ENCODE assay signal across 8 cellular contexts in the genomic region with DNA sequence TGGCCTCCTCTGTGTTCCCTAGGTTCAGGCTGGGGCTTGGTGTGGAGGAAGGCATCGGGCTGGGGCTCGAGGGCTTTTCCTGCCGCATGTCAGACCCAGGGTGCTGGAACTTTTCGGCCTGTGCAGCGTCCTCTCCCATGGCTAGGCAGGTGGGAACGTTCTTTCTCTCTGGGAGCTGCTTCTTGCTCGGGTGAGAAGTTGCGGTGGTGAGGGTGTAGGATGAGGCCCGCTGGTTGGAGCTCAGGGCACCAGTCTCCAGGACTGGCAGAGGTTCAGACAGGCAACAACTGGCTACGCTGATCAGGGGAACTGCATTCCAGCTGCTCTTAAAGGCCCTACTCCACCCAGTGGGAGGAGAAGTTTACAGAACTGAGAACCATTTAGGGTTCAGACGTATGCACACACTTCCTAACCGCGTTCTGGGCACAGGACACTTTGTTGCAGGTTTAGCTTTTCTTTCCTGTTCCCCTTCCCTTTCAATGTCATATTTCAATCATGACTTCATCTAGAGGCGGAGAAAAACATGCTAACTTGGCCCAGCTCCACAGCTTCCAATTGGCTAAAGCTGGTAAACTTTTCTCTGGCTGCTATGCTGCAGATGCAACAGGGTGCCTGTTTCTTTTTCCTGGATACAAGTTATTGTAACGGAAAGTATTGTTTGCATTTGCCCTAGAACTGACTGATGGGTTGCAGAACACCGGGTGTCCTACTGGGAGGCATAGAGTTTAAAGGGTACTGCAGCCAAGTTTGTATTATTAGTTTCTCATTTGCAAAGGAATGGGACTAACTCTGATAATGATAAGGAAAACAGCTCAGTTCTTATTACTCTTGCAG. TPM values are rescaled to one million over a fixed set of nuclear protein-coding genes. Genes with fewer than 3 reads are reported as not detected.
DNase-seq lines count a peak whose midpoint lies in the region; ATAC-seq and TF ChIP-seq lines count a peak whose summit lies in the region.

TSS of gene CAVIN2 (minus strand) at position 302 of the 834 bp plus-strand sequence. CDS start at position 139, 163 bp downstream.

- BruUV-seq in Caco-2 (replicated peaks; lab: Mats Ljungman, UMichigan): no TSS peak

- H3K4me1 Mint-ChIP-seq in activated naive CD8-positive, alpha-beta T cell treated with anti-CD3 and anti-CD28 coated beads, Interleukin-2, amount 50 U/mL, for 24 hours: peaks cover 2% of the 10 kb centered on the region
- H3K4me1 Mint-ChIP-seq in Caco-2 (ENCODE audit: low read depth, unreplicated experiment): peaks cover 6% of the 10 kb centered on the region

- peaks cover 22% of the 10 kb centered on the region for H3K36me3 ChIP-seq in left ventricle myocardium inferior
- H3K36me3 ChIP-seq in H7 (replicated peaks; ENCODE audit: control insufficient read depth, insufficient read depth, low read length): no peaks in the 10 kb centered on the region
- no peaks in the 10 kb centered on the region for H3K36me3 ChIP-seq in Caco-2 (ENCODE audit: control insufficient read depth, insufficient read depth, low read length)

- TF ChIP-seq CTCF in AG09309 (IDR thresholded peaks at IDR 0.05; ENCODE audit: control insufficient read depth, insufficient read depth, low read depth, low read length, missing control alignments): no peak
- TF ChIP-seq CTCF in left ventricle myocardium inferior (IDR thresholded peaks at IDR 0.05; ENCODE audit: borderline replicate concordance): peak; percentile 36
- TF ChIP-seq CTCF in Caco-2 (IDR thresholded peaks at IDR 0.05; ENCODE audit: insufficient read depth in 1 of 2, low read depth in 1 of 2, low read length in 1 of 2, severe bottlenecking in 1 of 2, unreplicated experiment in 1 of 2): no peak

- POLR2A ChIA-PET in Caco-2 (lab: Charles Lee): no interaction called here

- H3K36me3 Mint-ChIP-seq in activated naive CD8-positive, alpha-beta T cell treated with anti-CD3 and anti-CD28 coated beads, Interleukin-2, amount 50 U/mL, for 24 hours (ENCODE audit: low read depth): no peaks in the 10 kb centered on the region
- H3K36me3 Mint-ChIP-seq in Caco-2 (ENCODE audit: insufficient read depth, unreplicated experiment): no peaks in the 10 kb centered on the region

- H3K27ac ChIP-seq in left ventricle myocardium inferior (replicated peaks): peak within 1 kb of the TSS; percentile 96
- H3K27ac ChIP-seq in skin epidermis: peak within 1 kb of the TSS in 14 of 21 experiments; percentile 2 to 87 (median 44)

- intact Hi-C loops in left ventricle myocardium inferior (cut with micrococcal nuclease) (no loop called here), Caco-2 (cut with micrococcal nuclease; ENCODE audit: unreplicated experiment) (no loop called here)

- H3K4me1 ChIP-seq in left ventricle myocardium inferior: peaks cover 87% of the 10 kb centered on the region
- H3K4me1 ChIP-seq in Caco-2: 0 out of 2 replicates have a peak, but pooled peaks cover 7% of the 10 kb centered on the region

- no peaks in the 10 kb centered on the region for H3K9me3 ChIP-seq in left ventricle myocardium inferior (replicated peaks)
- H3K9me3 ChIP-seq in Caco-2: no peaks in the 10 kb centered on the region

- CTCF ChIA-PET in Caco-2 (lab: Charles Lee): no interaction called here

- no peaks in the 10 kb centered on the region for H3K27me3 ChIP-seq in left ventricle myocardium inferior (ENCODE audit: low read depth)
- H3K27me3 ChIP-seq in H7 (ENCODE audit: control insufficient read depth, insufficient read depth, low read length): no peaks in the 10 kb centered on the region
- no peaks in the 10 kb centered on the region; the same call in 1 of the 2 replicates for H3K27me3 ChIP-seq in Caco-2 (replicated peaks; ENCODE audit: control insufficient read depth, insufficient read depth, low read length)

- H3K9me3 Mint-ChIP-seq in activated naive CD8-positive, alpha-beta T cell treated with anti-CD3 and anti-CD28 coated beads, Interleukin-2, amount 50 U/mL, for 24 hours: no peaks in the 10 kb centered on the region
- no peaks in the 10 kb centered on the region for H3K9me3 Mint-ChIP-seq in Caco-2 (ENCODE audit: unreplicated experiment)

- peaks cover 33% of the 10 kb centered on the region for H3K27me3 Mint-ChIP-seq in activated naive CD8-positive, alpha-beta T cell treated with anti-CD3 and anti-CD28 coated beads, Interleukin-2, amount 50 U/mL, for 24 hours
- no peaks in the 10 kb centered on the region for H3K27me3 Mint-ChIP-seq in Caco-2 (ENCODE audit: insufficient read depth, unreplicated experiment)

- peak within 1 kb of the TSS; percentile 22 for H3K4me3 Mint-ChIP-seq in activated naive CD8-positive, alpha-beta T cell treated with anti-CD3 and anti-CD28 coated beads, Interleukin-2, amount 50 U/mL, for 24 hours
- no peak within 1 kb of the TSS for H3K4me3 Mint-ChIP-seq in Caco-2 (ENCODE audit: unreplicated experiment)

- no peak for ATAC-seq in activated naive CD8-positive, alpha-beta T cell treated with anti-CD3 and anti-CD28 coated beads, Interleukin-2, amount 50 U/mL, for 24 hours

- H3K4me3 ChIP-seq in AG09309 (ENCODE audit: control insufficient read depth, low read depth, low read length) (peak within 1 kb of the TSS; percentile 8; the same call in 1 of the 2 replicates), left ventricle myocardium inferior (peak within 1 kb of the TSS; percentile 79), skin epidermis (peak within 1 kb of the TSS; percentile 5 to 30 (median 26)), H7 (ENCODE audit: insufficient read depth, low read depth, low read length) (no peak within 1 kb of the TSS), Caco-2 (ENCODE audit: low read depth, low read length) (no peak within 1 kb of the TSS)

- no peak within 1 kb of the TSS for H3K27ac Mint-ChIP-seq in activated naive CD8-positive, alpha-beta T cell treated with anti-CD3 and anti-CD28 coated beads, Interleukin-2, amount 50 U/mL, for 24 hours
- no peak within 1 kb of the TSS for H3K27ac Mint-ChIP-seq in Caco-2 (ENCODE audit: unreplicated experiment)

- DNase-seq in AG09309 (ENCODE audit: low read depth) (no peak), HCEC 1CT (peak; percentile 94), left ventricle myocardium inferior (peak; percentile 71), NAMALWA (ENCODE audit: low spot score) (no peak), H7 (no peak), Caco-2 (no peak)
- DNase-seq in activated naive CD8-positive, alpha-beta T cell treated with anti-CD3 and anti-CD28 coated beads, Interleukin-2, amount 50 U/mL, for 24 hours: no peak

RNA-seq across cellular contexts. Expression of gene CAVIN2, which starts in this region (rescaled TPM):
- 93.9 TPM for total RNA-seq in left ventricle myocardium inferior
- total RNA-seq in H7 (2014; rRNA removed; shearing (Covaris generic)): 0.03 TPM in 1 of 2 replicates, not detected in the other
- total RNA-seq in Caco-2 (2022): not detected in 2 replicates

Comparison
In these comparisons a context has a peak if more than half of its experiments do, and no peak if none do; other contexts are left out.
1. RNA of gene CAVIN2 (total RNA-seq): 93.9 TPM in left ventricle myocardium inferior (single experiment); 0.03 TPM in H7 and not detected in Caco-2; every median in the first group is over 10 times any median in the second.
2. DNase-seq: peak in HCEC 1CT (single experiment) and left ventricle myocardium inferior (single experiment); none in AG09309 (single experiment), activated naive CD8-positive, alpha-beta T cell treated with anti-CD3 and anti-CD28 coated beads, Interleukin-2, amount 50 U/mL, for 24 hours (single experiment), NAMALWA (single experiment), H7 (single experiment) and Caco-2 (0 of 2).
3. H3K4me3 ChIP-seq: peak in AG09309 (single experiment), left ventricle myocardium inferior (single experiment) and skin epidermis (7 of 7); none in H7 (single experiment) and Caco-2 (single experiment).